29 cellular contexts compared by ENCODE assay signal in genomic region chr6:140794544-140794943, GRCh38.
"Had no signal": no experiment of that assay in that cellular context is flagged by ENCODE, and none has a peak within 500 bp of the region (broad histone marks: within the 10 kb centered on the region; RNA-seq: fewer than 3 reads in every experiment).

No MANE protein-coding gene starts in this region.

- H3K9me3 ChIP-seq: adrenal gland, breast epithelium had no signal

- H3K4me1 ChIP-seq: adrenal gland, ascending aorta, breast epithelium, esophagus muscularis mucosa had no signal

- H3K4me3 ChIP-seq: adrenal gland, ascending aorta, breast epithelium, cardiac muscle cell, coronary artery, dorsolateral prefrontal cortex, esophagus muscularis mucosa had no signal

- ATAC-seq: activated CD8-positive, alpha-beta T cell treated with anti-CD3 and anti-CD28 coated beads for 36 hours; activated naive CD8-positive, alpha-beta T cell treated with anti-CD3 and anti-CD28 coated beads, Interleukin-2, amount 50 U/mL, for 24 hours; activated T-cell treated with anti-CD3 and anti-CD28 coated beads, Interleukin-2, amount 50 U/mL, for 4 hours; activated T-helper 17 cell treated with anti-CD3 and anti-CD28 coated beads, Interleukin-2, amount 50 U/mL, for 72 hours; T-helper 17 cell; WTC11 had no signal

- H3K27me3 ChIP-seq: adrenal gland, ascending aorta, breast epithelium, cardiac muscle cell, dorsolateral prefrontal cortex, esophagus muscularis mucosa had no signal

- H3K27ac ChIP-seq: adrenal gland, ascending aorta, breast epithelium, cardiac muscle cell, coronary artery, dorsolateral prefrontal cortex, esophagus muscularis mucosa, VCaP had no signal

- DNase-seq: activated CD4-positive, alpha-beta T cell treated with anti-CD3 and anti-CD28 coated beads for 1 hour; activated CD4-positive, alpha-beta T cell treated with anti-CD3 and anti-CD28 coated beads for 4 hours; activated CD4-positive, alpha-beta T cell treated with anti-CD3 and anti-CD28 coated beads, Interleukin-2, amount 10 ng/mL, durations not matched to agents 7 days and 5 days; activated CD4-positive, alpha-beta T cell treated with anti-CD3 and anti-CD28 coated beads, Interleukin-2, amount 50 U/mL, for 4 hours; activated CD8-positive, alpha-beta memory T cell treated with anti-CD3 and anti-CD28 coated beads for 24 hours; activated CD8-positive, alpha-beta T cell treated with anti-CD3 and anti-CD28 coated beads for 36 hours; activated effector memory CD4-positive, alpha-beta T cell treated with Interleukin-2 at 50 U/mL for 16 hours; activated naive CD4-positive, alpha-beta T cell treated with anti-CD3 and anti-CD28 coated beads for 36 hours; activated naive CD8-positive, alpha-beta T cell treated with anti-CD3 and anti-CD28 coated beads for 36 hours; activated naive CD8-positive, alpha-beta T cell treated with anti-CD3 and anti-CD28 coated beads, Interleukin-2, amount 50 U/mL, for 24 hours; activated T-cell treated with anti-CD3 and anti-CD28 coated beads, Interleukin-2, amount 50 U/mL, for 4 hours; adrenal gland; central memory CD4-positive, alpha-beta T cell; cerebellar nuclear complex; dorsolateral prefrontal cortex; effector memory CD4-positive, alpha-beta T cell; erythroblast; foreskin melanocyte; head of caudate nucleus; T-helper 1 cell; T-helper 17 cell had no signal

- H3K36me3 ChIP-seq: adrenal gland, ascending aorta, breast epithelium, cardiac muscle cell, esophagus muscularis mucosa had no signal
